Comparison of ENCODE assay signal across 8 cellular contexts in genomic region chr2:229407170-229407569, GRCh38.
A peak's percentile ranks its signal among the peaks of the same experiment; 100 is the strongest.
DNase-seq lines count a peak whose midpoint lies in the region; ATAC-seq and TF ChIP-seq lines count a peak whose summit lies in the region.

No MANE protein-coding gene starts in this region.

- peaks cover 23% of the 10 kb centered on the region for H3K36me3 Mint-ChIP-seq in Calu3 (ENCODE audit: insufficient read depth, unreplicated experiment)

- DNase-seq in Calu3: peak; percentile 70
- DNase-seq in Panc1 (ENCODE audit: low read depth, low spot score): peak; percentile 33
- DNase-seq in fibroblast of pulmonary artery (ENCODE audit: low read depth): peak; percentile 99
- peak; percentile 93 for DNase-seq in prostate gland (ENCODE audit: low spot score)
- DNase-seq in effector CD4-positive, alpha-beta T cell: no peak
- no peak for DNase-seq in cerebellar nuclear complex (lab: John Stamatoyannopoulos, UW)
- DNase-seq in SKM-1 (lab: John Stamatoyannopoulos, UW; ENCODE audit: unreplicated experiment): no peak

- intact Hi-C loops in Calu3 (cut with micrococcal nuclease; ENCODE audit: unreplicated experiment): loop anchor here (5.0 kb wide), 1 partner anchor 45 kb away; no protein-coding TSS in a partner anchor
- intact Hi-C loops in Panc1 (cut with micrococcal nuclease; ENCODE audit: unreplicated experiment): no loop called here
- intact Hi-C loops in prostate gland (cut with DNase I): no loop called here

- H3K27ac Mint-ChIP-seq in Calu3 (ENCODE audit: unreplicated experiment): peak overlapping the region; percentile 100

- H3K36me3 ChIP-seq in Panc1 (ENCODE audit: control insufficient read depth, insufficient read depth, low read length) (no peaks in the 10 kb centered on the region), prostate gland (no peaks in the 10 kb centered on the region)

- in situ Hi-C loops in Panc1 (cut with HindIII; ENCODE audit: low pct_unique_long_range_greater_than_20kb, low sequenced_read_pairs): no loop called here

- H3K27me3 ChIP-seq in Panc1 (ENCODE audit: control insufficient read depth, insufficient read depth, low read length) (no peaks in the 10 kb centered on the region), prostate gland (replicated peaks; ENCODE audit: insufficient read depth) (no peaks in the 10 kb centered on the region)

- TF ChIP-seq POLR2A in prostate gland (IDR thresholded peaks at IDR 0.05): no peak

- H3K4me3 ChIP-seq in Panc1 (ENCODE audit: low read depth in 2 of 2, low read length in 2 of 2) (peak overlapping the region in 1 of 2 experiments; percentile 25; a peak in 2 of 4 replicates), fibroblast of pulmonary artery (replicated peaks; ENCODE audit: low read depth, low read length) (no peak overlapping the region), prostate gland (no peak overlapping the region)

- no peaks in the 10 kb centered on the region for H3K9me3 ChIP-seq in Panc1 (ENCODE audit: control insufficient read depth, insufficient read depth, low read depth, low read length)
- no peaks in the 10 kb centered on the region for H3K9me3 ChIP-seq in prostate gland

- POLR2A ChIA-PET in Panc1 (lab: Charles Lee): no interaction called here

- CTCF ChIA-PET in Calu3 (lab: Charles Lee): interaction anchor here (1.1 kb wide), 1 partner anchor 65 kb away, joined by 3 read pairs; no protein-coding TSS in a partner anchor
- CTCF ChIA-PET in Panc1 (lab: Charles Lee): no interaction called here

- TF ChIP-seq CTCF in Calu3 (IDR thresholded peaks at IDR 0.05; ENCODE audit: unreplicated experiment) (no peak), Panc1 (IDR thresholded peaks at IDR 0.05) (no peak), fibroblast of pulmonary artery (IDR thresholded peaks at IDR 0.05; ENCODE audit: low read length, missing control alignments) (no peak), prostate gland (IDR thresholded peaks at IDR 0.05) (no peak)

- no TSS peak for BruUV-seq in Calu3 (replicated peaks; lab: Mats Ljungman, UMichigan)
- BruUV-seq in Panc1 (replicated peaks; lab: Mats Ljungman, UMichigan): no TSS peak

- H3K9me3 Mint-ChIP-seq in Calu3 (ENCODE audit: low read depth, unreplicated experiment): peaks cover 10% of the 10 kb centered on the region

- H3K27ac ChIP-seq in Panc1 (ENCODE audit: low read length) (peak overlapping the region; percentile 68; the same call in 1 of the 2 replicates), prostate gland (peak overlapping the region; percentile 75 to 88)

- peak overlapping the region; percentile 15 for H3K4me3 Mint-ChIP-seq in Calu3 (ENCODE audit: low read depth, unreplicated experiment)

- no peaks in the 10 kb centered on the region for H3K27me3 Mint-ChIP-seq in Calu3 (ENCODE audit: unreplicated experiment)

- H3K4me1 ChIP-seq in Panc1 (ENCODE audit: control insufficient read depth, insufficient read depth, low read length) (peaks cover 14% of the 10 kb centered on the region), prostate gland (replicated peaks) (no peaks in the 10 kb centered on the region)

- H3K4me1 Mint-ChIP-seq in Calu3 (ENCODE audit: low read depth, unreplicated experiment): peaks cover 47% of the 10 kb centered on the region

- 9% methylated on average over 13 of the region's 13 CpGs for WGBS in prostate gland

- peak; percentile 76 for ATAC-seq in Panc1
- ATAC-seq in HG02678 (IDR thresholded peaks at IDR 0.05; ENCODE audit: unreplicated experiment): no peak

Comparison
In these comparisons a context has a peak if more than half of its experiments do, and no peak if none do; other contexts are left out.
1. DNase-seq: peak in Calu3 (single experiment), Panc1 (single experiment), fibroblast of pulmonary artery (single experiment) and prostate gland (single experiment); none in effector CD4-positive, alpha-beta T cell (single experiment), cerebellar nuclear complex (0 of 2) and SKM-1 (single experiment).